Comparison of ENCODE assay signal across 17 cellular contexts in genomic region chr17:78999947-79000395, GRCh38. TPM values are rescaled to one million over a fixed set of nuclear protein-coding genes. Genes with fewer than 3 reads are reported as not detected.
"Had no signal": no experiment of that assay in that cellular context is flagged by ENCODE, and none has a peak within 500 bp of the region (broad histone marks: within the 10 kb centered on the region; RNA-seq: fewer than 3 reads in every experiment).

No MANE protein-coding gene starts in this region.

- H3K27me3 Mint-ChIP-seq: activated CD4-positive, alpha-beta memory T cell treated with anti-CD3 and anti-CD28 coated beads, Interleukin-2, amount 10 ng/mL, durations not matched to agents 7 days and 5 days; activated naive CD8-positive, alpha-beta T cell; naive B cell had no signal

- H3K4me1 Mint-ChIP-seq: activated CD4-positive, alpha-beta memory T cell treated with anti-CD3 and anti-CD28 coated beads, Interleukin-2, amount 10 ng/mL, durations not matched to agents 7 days and 5 days had no signal

- H3K36me3 ChIP-seq: uterus had no signal

- DNase-seq: activated CD4-positive, alpha-beta memory T cell treated with anti-CD3 and anti-CD28 coated beads, Interleukin-2, amount 10 ng/mL, durations not matched to agents 7 days and 5 days; activated CD4-positive, alpha-beta T cell treated with anti-CD3 and anti-CD28 coated beads for 48 hours; activated CD4-positive, CD25-positive, alpha-beta regulatory T cell; activated gamma-delta T cell; amygdala; left ventricle myocardium superior; naive B cell; spleen; stimulated activated naive CD4-positive, alpha-beta T cell; T-helper 9 cell; thyroid gland had no signal

- FAIRE-seq: frontal cortex had no signal

- H3K9me3 Mint-ChIP-seq: activated CD4-positive, alpha-beta memory T cell treated with anti-CD3 and anti-CD28 coated beads, Interleukin-2, amount 10 ng/mL, durations not matched to agents 7 days and 5 days; naive B cell had no signal

- H3K9me3 ChIP-seq: mucosa of descending colon, SK-N-SH, spleen, thyroid gland, uterus had no signal

- H3K36me3 Mint-ChIP-seq: activated naive CD8-positive, alpha-beta T cell; naive B cell had no signal

- H3K27ac Mint-ChIP-seq: activated CD4-positive, alpha-beta memory T cell treated with anti-CD3 and anti-CD28 coated beads, Interleukin-2, amount 10 ng/mL, durations not matched to agents 7 days and 5 days had no signal

- H3K4me2 ChIP-seq: SK-N-SH had no signal

- H3K4me3 ChIP-seq: cardiac muscle cell, mucosa of descending colon, spleen, thyroid gland, uterus had no signal

- ATAC-seq: left ventricle myocardium superior, mucosa of descending colon had no signal

- H3K4me3 Mint-ChIP-seq: activated CD4-positive, alpha-beta memory T cell treated with anti-CD3 and anti-CD28 coated beads, Interleukin-2, amount 10 ng/mL, durations not matched to agents 7 days and 5 days; activated naive CD8-positive, alpha-beta T cell had no signal

- H3K4me1 ChIP-seq: uterus had no signal

- H3K27ac ChIP-seq: cardiac muscle cell, thyroid gland, uterus had no signal

- H3K9ac ChIP-seq: SK-N-SH had no signal

- H3K27me3 ChIP-seq: cardiac muscle cell, spleen, thyroid gland, uterus had no signal

RNA-seq across cellular contexts. Expression of gene C1QTNF1, which starts 24.0 kb away (rescaled TPM):
- total RNA-seq: activated CD4-positive, alpha-beta memory T cell treated with anti-CD3 and anti-CD28 coated beads, Interleukin-2, amount 10 ng/mL, durations not matched to agents 7 days and 5 days had no signal
